ENCODE assay signal across 10 cellular contexts in the genomic region with DNA sequence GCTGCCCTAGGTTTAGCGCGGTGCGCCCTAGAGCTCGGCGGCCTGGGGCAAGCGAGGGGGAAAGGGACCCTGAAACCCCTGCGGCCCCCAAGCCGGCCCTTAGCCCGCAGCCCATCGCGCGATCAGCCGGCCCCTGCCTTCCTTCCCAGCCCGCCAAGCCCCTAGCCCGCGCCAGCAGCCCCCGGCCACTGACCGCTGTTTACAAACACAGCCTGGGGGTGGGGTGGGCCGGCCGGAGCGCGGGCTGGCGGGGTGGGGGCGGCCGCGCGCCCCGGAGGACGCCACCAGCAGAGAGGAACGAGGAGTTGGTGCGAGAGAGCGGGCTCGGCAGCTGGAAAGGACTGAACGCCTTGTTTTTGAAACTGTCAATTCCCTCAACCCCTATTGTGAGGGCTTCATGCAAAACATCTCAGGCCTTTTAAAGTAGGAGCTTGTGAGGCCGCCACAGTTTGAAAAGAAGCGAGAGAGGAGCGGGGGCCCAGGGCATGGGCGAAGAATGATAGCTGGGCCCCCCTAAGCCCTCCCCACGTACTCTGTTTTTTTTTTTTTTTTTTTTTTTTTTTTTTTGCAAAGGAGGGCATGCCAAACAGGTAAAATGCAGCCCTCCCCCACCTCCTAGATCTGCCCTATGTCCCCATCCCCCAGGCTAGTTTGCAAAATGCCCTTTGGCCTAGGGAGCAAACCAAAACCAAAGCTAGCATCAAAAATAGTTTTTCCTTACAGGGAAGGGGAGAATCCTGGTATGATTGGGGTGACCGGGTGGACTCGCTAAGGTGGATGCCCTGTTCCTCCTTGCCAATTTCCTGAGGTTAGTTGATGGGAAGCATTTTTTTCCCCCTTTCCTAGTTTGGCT. TPM values are rescaled to one million over a fixed set of nuclear protein-coding genes. Genes with fewer than 3 reads are reported as not detected.
A peak's percentile ranks its signal among the peaks of the same experiment; 100 is the strongest.
DNase-seq lines count a peak whose midpoint lies in the region; ATAC-seq, FAIRE-seq and TF ChIP-seq lines count a peak whose summit lies in the region.
"Had no signal": no experiment of that assay in that cellular context is flagged by ENCODE, and none has a peak within 500 bp of the region (broad histone marks: within the 10 kb centered on the region; RNA-seq: fewer than 3 reads in every experiment).

No MANE protein-coding gene starts in this region.

- H3K9me3 ChIP-seq in ectodermal cell (ENCODE audit: control insufficient read depth, low read length) (no peaks in the 10 kb centered on the region), keratinocyte (ENCODE audit: control insufficient read depth, low read depth, low read length) (no peaks in the 10 kb centered on the region), MM.1S (replicated peaks; ENCODE audit: insufficient read depth, low read length) (no peaks in the 10 kb centered on the region)

- dilution Hi-C loops in keratinocyte (cut with MboI; ENCODE audit: extremely low pct_ligation_motif_present, low sequenced_read_pairs) = no loop called here

- peak overlapping the region; percentile 78 for H3K4me3 Mint-ChIP-seq in GM23338

- H3K79me2 ChIP-seq in GM23338 (replicated peaks; ENCODE audit: insufficient read depth) (peaks cover 5% of the 10 kb centered on the region; the same call in 1 of the 2 replicates), keratinocyte (ENCODE audit: control insufficient read depth, insufficient read depth, low read length) (no peaks in the 10 kb centered on the region), MM.1S (ENCODE audit: low read length) (no peaks in the 10 kb centered on the region)

- WGBS in ectodermal cell, 2 experiments = 0% methylated on average over 41 of the region's 41 CpGs

- H4K20me1 ChIP-seq in GM23338 (replicated peaks; ENCODE audit: insufficient read depth) (no peaks in the 10 kb centered on the region), keratinocyte (ENCODE audit: control insufficient read depth, extremely low read depth, insufficient read depth, low read length) (no peaks in the 10 kb centered on the region), MM.1S (ENCODE audit: insufficient read depth, low read length) (no peaks in the 10 kb centered on the region)

- no peaks in the 10 kb centered on the region for H3K9me2 ChIP-seq in GM23338 (ENCODE audit: insufficient read depth)
- no peaks in the 10 kb centered on the region for H3K9me2 ChIP-seq in MM.1S (replicated peaks; ENCODE audit: insufficient read depth, low read length)

- H3K9me3 Mint-ChIP-seq in GM23338 = no peaks in the 10 kb centered on the region

- peaks cover 40% of the 10 kb centered on the region for H3K27me3 Mint-ChIP-seq in GM23338 (ENCODE audit: insufficient read depth, low read depth, poor library complexity)

- DNase-seq in GM23338 (ENCODE audit: low spot score) (peak; percentile 86), keratinocyte (ENCODE audit: low read depth, low spot score) (no peak), NCI-H82 treated with DMSO at 0.1 percent for 48 hours (lab: John Stamatoyannopoulos, UW; ENCODE audit: unreplicated experiment) (no peak), MM.1S (no peak)
- DNase-seq in stimulated activated CD4-positive, alpha-beta T cell treated with anti-CD3 and anti-CD28 coated beads, Interleukin-1b, Interleukin-23, amount 100 ng/mL, for 48 hours = no peak
- DNase-seq: activated naive CD4-positive, alpha-beta T cell treated with Interleukin-2 at 50 U/mL for 16 hours; NCI-H1694 had no signal

- peaks cover 10% of the 10 kb centered on the region; the same call in 1 of the 2 replicates for H3F3A ChIP-seq in GM23338 (replicated peaks; ENCODE audit: low read depth)
- H3F3A ChIP-seq in MM.1S (ENCODE audit: insufficient read depth, low read length) = 0 out of 2 replicates have a peak, but pooled peaks cover under 1% of the 10 kb centered on the region

- TF ChIP-seq CTCF in GM23338 (conservative IDR thresholded peaks at IDR 0.05; ENCODE audit: low read depth in 2 of 2) = no peak
- TF ChIP-seq CTCF in keratinocyte (optimal IDR thresholded peaks at IDR 0.05 in 1 of 3, IDR thresholded peaks at IDR 0.05 in 1 of 3, conservative IDR thresholded peaks at IDR 0.05 in 1 of 3; ENCODE audit: extremely low read depth in 1 of 3, insufficient read depth in 2 of 3, low read length in 3 of 3) = no peak
- no peak for TF ChIP-seq CTCF in MM.1S (IDR thresholded peaks at IDR 0.05; ENCODE audit: low read length)

- H3K4me1 ChIP-seq in GM23338 (ENCODE audit: insufficient read depth) (peaks cover 73% of the 10 kb centered on the region), ectodermal cell (ENCODE audit: control insufficient read depth, insufficient read depth, low read length) (peaks cover 17% of the 10 kb centered on the region), keratinocyte (ENCODE audit: control insufficient read depth, extremely low read depth, insufficient read depth, low read length) (peaks cover 7% of the 10 kb centered on the region), MM.1S (ENCODE audit: low read length) (no peaks in the 10 kb centered on the region)

- ATAC-seq in GM23338 (peak; percentile 38), HG03280 (IDR thresholded peaks at IDR 0.05; ENCODE audit: unreplicated experiment) (no peak)

- peak overlapping the region; percentile 64 for H3K4me3 ChIP-seq in GM23338
- H3K4me3 ChIP-seq in ectodermal cell (ENCODE audit: insufficient read depth, low read depth, low read length) = peak overlapping the region; percentile 80
- peak overlapping the region in 1 of 3 experiments; percentile 34 for H3K4me3 ChIP-seq in keratinocyte (ENCODE audit: control insufficient read depth in 2 of 3, extremely low read depth in 1 of 3, insufficient read depth in 2 of 3, low read depth in 1 of 3, low read length in 3 of 3)
- peak overlapping the region; percentile 7 to 49 (median 29) for H3K4me3 ChIP-seq in skin epidermis
- no peak overlapping the region for H3K4me3 ChIP-seq in MM.1S (ENCODE audit: low read length)

- FAIRE-seq in keratinocyte (lab: Jason Lieb, UNC) = no peak

- H3K27me3 ChIP-seq in GM23338 (ENCODE audit: insufficient read depth) = peaks cover 53% of the 10 kb centered on the region
- H3K27me3 ChIP-seq in ectodermal cell (ENCODE audit: control insufficient read depth, insufficient read depth, low read length, poor library complexity, severe bottlenecking) = no peaks in the 10 kb centered on the region
- no peaks in the 10 kb centered on the region for H3K27me3 ChIP-seq in keratinocyte (ENCODE audit: control insufficient read depth, extremely low read depth, insufficient read depth, low read length)
- H3K27me3 ChIP-seq in MM.1S (replicated peaks; ENCODE audit: insufficient read depth, low read length) = peaks cover 6% of the 10 kb centered on the region; the same call in 1 of the 2 replicates

- peak overlapping the region; percentile 79 for H3K27ac ChIP-seq in GM23338 (ENCODE audit: low read depth)
- H3K27ac ChIP-seq in ectodermal cell (ENCODE audit: insufficient read depth, low read depth, low read length, poor library complexity, severe bottlenecking) = peak overlapping the region; percentile 96
- no peak overlapping the region for H3K27ac ChIP-seq in keratinocyte (ENCODE audit: control insufficient read depth, insufficient read depth, low read length)
- H3K27ac ChIP-seq in skin epidermis = peak overlapping the region in 16 of 21 experiments; percentile 15 to 81 (median 65)
- no peak overlapping the region for H3K27ac ChIP-seq in MM.1S (ENCODE audit: low read length)

- H3K36me3 ChIP-seq in GM23338 (ENCODE audit: insufficient read depth) = no peaks in the 10 kb centered on the region
- peaks cover 37% of the 10 kb centered on the region for H3K36me3 ChIP-seq in ectodermal cell (ENCODE audit: control insufficient read depth, insufficient read depth, low read length)
- no peaks in the 10 kb centered on the region for H3K36me3 ChIP-seq in keratinocyte (ENCODE audit: control insufficient read depth in 2 of 2, extremely low read depth in 1 of 2, insufficient read depth in 2 of 2, low read length in 2 of 2)
- no peaks in the 10 kb centered on the region for H3K36me3 ChIP-seq in MM.1S (replicated peaks; ENCODE audit: insufficient read depth, low read length)

- peak overlapping the region; percentile 92 for H3K27ac Mint-ChIP-seq in GM23338

- H3K9me1 ChIP-seq in keratinocyte (ENCODE audit: control insufficient read depth, extremely low read depth, insufficient read depth, low read length) = no peaks in the 10 kb centered on the region

- H3K4me2 ChIP-seq in GM23338 (peak overlapping the region; percentile 85), keratinocyte (ENCODE audit: control insufficient read depth, extremely low read depth, insufficient read depth, low read depth, low read length) (peak overlapping the region; percentile 60), MM.1S (ENCODE audit: low read depth, low read length) (no peak overlapping the region)

- H2AFZ ChIP-seq in GM23338 (no peak overlapping the region), keratinocyte (ENCODE audit: control insufficient read depth, low read length) (no peak overlapping the region), MM.1S (ENCODE audit: low read length) (no peak overlapping the region)

- peaks cover 78% of the 10 kb centered on the region for H3K4me1 Mint-ChIP-seq in GM23338

- H3K36me3 Mint-ChIP-seq in GM23338 (ENCODE audit: low read depth) = no peaks in the 10 kb centered on the region

- peak overlapping the region; percentile 6 for H3K9ac ChIP-seq in keratinocyte (ENCODE audit: control insufficient read depth, extremely low read depth, insufficient read depth, low read length)
- H3K9ac ChIP-seq in MM.1S (ENCODE audit: low read length) = no peak overlapping the region

RNA-seq across cellular contexts. Expression of gene SKIDA1, which starts 15.0 kb away (rescaled TPM):
- 2.3 and 3.5 TPM in 2 replicates for total RNA-seq in GM23338 (2014; rRNA removed; shearing (Covaris generic))
- polyA plus RNA-seq in GM23338 (2016; fragmentation: Nextera tagmentation; extraction: Ambion mirVana) = 0.94 and 1.5 TPM in 2 replicates
- polyA plus RNA-seq in ectodermal cell (2013, experiment 1 of 4) = 126 TPM
- 107 TPM for polyA plus RNA-seq in ectodermal cell (2013, experiment 2 of 4)
- 98.2 TPM for polyA plus RNA-seq in ectodermal cell (2013, experiment 3 of 4)
- polyA plus RNA-seq in ectodermal cell (2013, experiment 4 of 4) = 116 TPM
- polyA plus RNA-seq in keratinocyte = 0.13 to 0.44 TPM (median 0.15 TPM) in 3 replicates
- not detected for polyA plus RNA-seq in keratinocyte (2011; ENCODE audit: low read depth)
- 0.04 and 0.22 TPM in 2 replicates for polyA plus RNA-seq in keratinocyte (2011; cell fraction: cytosol; rRNA removed)
- polyA plus RNA-seq in keratinocyte (2011; cell fraction: nucleus; rRNA removed) = 0.45 and 0.61 TPM in 2 replicates
- 0.18 and 0.31 TPM in 2 replicates for polyA plus RNA-seq in keratinocyte (2012; ENCODE audit: low replicate concordance)
- polyA minus RNA-seq in keratinocyte = 0.07 to 0.26 TPM in 2 of 3 replicates, not detected in the other
- not detected for polyA minus RNA-seq in keratinocyte (2011; cell fraction: cytosol; rRNA and poly(A)+ RNA removed)
- polyA minus RNA-seq in keratinocyte (2011; cell fraction: nucleus; rRNA and poly(A)+ RNA removed) = 0.21 and 0.23 TPM in 2 replicates

RNA-seq across cellular contexts. Expression of gene MLLT10, which starts 23.6 kb away (rescaled TPM):
- total RNA-seq in GM23338 (2014; rRNA removed; shearing (Covaris generic)) = 54.1 and 55.4 TPM in 2 replicates
- polyA plus RNA-seq in GM23338 (2016; fragmentation: Nextera tagmentation; extraction: Ambion mirVana) (26.1 and 28.8 TPM in 2 replicates), keratinocyte (26.6 to 40.2 TPM (median 35.8 TPM) in 3 replicates)
- polyA plus RNA-seq in ectodermal cell (2013, experiment 1 of 4) = 56.5 TPM
- 63.5 TPM for polyA plus RNA-seq in ectodermal cell (2013, experiment 2 of 4)
- 51.2 TPM for polyA plus RNA-seq in ectodermal cell (2013, experiment 3 of 4)
- 51.5 TPM for polyA plus RNA-seq in ectodermal cell (2013, experiment 4 of 4)
- polyA plus RNA-seq in keratinocyte (2011; ENCODE audit: low read depth) = 12.0 TPM
- 18.3 and 27.1 TPM in 2 replicates for polyA plus RNA-seq in keratinocyte (2011; cell fraction: cytosol; rRNA removed)
- 50.0 and 52.0 TPM in 2 replicates for polyA plus RNA-seq in keratinocyte (2011; cell fraction: nucleus; rRNA removed)
- 12.5 and 16.0 TPM in 2 replicates for polyA plus RNA-seq in keratinocyte (2012; ENCODE audit: low replicate concordance)
- 59.7 to 78.6 TPM (median 63.3 TPM) in 3 replicates for polyA minus RNA-seq in keratinocyte
- 23.2 TPM for polyA minus RNA-seq in keratinocyte (2011; cell fraction: cytosol; rRNA and poly(A)+ RNA removed)
- polyA minus RNA-seq in keratinocyte (2011; cell fraction: nucleus; rRNA and poly(A)+ RNA removed) = 61.4 and 110 TPM in 2 replicates

Comparison
In these comparisons a context has a peak if more than half of its experiments do, and no peak if none do; other contexts are left out.
1. H3K27ac ChIP-seq: peak in GM23338 (single experiment), ectodermal cell (single experiment) and skin epidermis (16 of 21); none in keratinocyte (single experiment) and MM.1S (single experiment).